Comparison of ENCODE assay signal across 1 cellular context in the genomic region with DNA sequence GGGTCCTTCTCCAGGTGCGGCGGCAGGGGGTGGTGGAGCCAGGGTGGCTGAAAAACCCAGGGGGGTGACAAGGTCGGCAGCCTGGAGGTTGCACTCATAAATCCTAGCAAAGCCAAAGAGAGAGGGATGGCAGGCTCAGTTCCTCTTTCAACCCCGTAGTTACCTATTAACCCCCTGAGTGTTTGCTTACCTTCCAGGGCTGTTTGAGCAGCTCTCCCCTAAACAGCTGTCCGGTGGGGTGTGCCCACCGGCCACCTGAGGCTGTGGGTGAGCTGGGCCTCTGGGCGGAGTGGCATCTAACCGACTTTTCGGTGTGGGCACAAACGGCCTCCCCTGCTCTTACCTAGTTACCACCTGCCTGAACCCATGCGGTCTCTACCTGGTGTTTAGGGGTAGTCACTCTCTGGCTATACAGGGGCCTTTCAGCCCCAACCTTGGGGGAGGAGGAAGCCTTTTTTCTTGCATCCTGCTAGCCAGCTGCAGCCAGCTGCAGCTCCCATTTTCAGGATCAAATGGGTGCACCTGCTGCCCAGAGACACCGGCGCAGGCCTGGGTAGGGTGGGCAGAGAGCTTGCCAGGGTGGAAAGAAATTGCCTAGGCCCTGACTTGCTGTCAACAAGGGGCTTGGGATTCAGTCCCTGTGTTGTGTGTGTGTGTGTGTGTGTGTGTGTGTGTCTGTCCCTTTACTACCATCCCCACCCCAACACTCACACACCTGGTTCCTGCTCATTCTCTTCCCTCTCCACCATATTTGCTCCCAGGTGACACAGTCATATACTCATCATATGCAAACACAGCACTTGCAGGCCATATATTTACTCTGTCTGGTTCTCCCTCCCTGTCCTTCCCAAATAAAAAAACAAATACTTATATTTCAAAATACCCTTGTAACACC.
TF ChIP-seq lines count a peak whose summit lies in the region.

No MANE protein-coding gene starts in this region.

TF ChIP-seq in HepG2, 621 proteins besides CTCF, POLR2A, EP300 and RAD21 (continued from another document and continues in another):
- TF ChIP-seq NONO (IDR thresholded peaks at IDR 0.05) (no peak), NONO (CRISPR knock-in tag; conservative IDR thresholded peaks at IDR 0.05) (no peak), ZNF737 (CRISPR knock-in tag; IDR thresholded peaks at IDR 0.05; ENCODE audit: borderline replicate concordance) (no peak), FOXA1 (IDR thresholded peaks at IDR 0.05) (no peak), FOXA1 (CRISPR knock-in tag; IDR thresholded peaks at IDR 0.05) (no peak), SUZ12 (IDR thresholded peaks at IDR 0.05; ENCODE audit: low read depth, low read length) (no peak), CBX5 (CRISPR knock-in tag; IDR thresholded peaks at IDR 0.05; ENCODE audit: borderline replicate concordance) (peak; percentile 58; the same call in 1 of the 2 replicates), MED1 (CRISPR knock-in tag; IDR thresholded peaks at IDR 0.05) (peak; percentile 21; the same call in 1 of the 2 replicates), ELF4 (CRISPR knock-in tag; IDR thresholded peaks at IDR 0.05; ENCODE audit: borderline replicate concordance) (no peak), MXI1 (IDR thresholded peaks at IDR 0.05; ENCODE audit: borderline replicate concordance, low read depth, low read length) (no peak), CBFB (CRISPR knock-in tag; IDR thresholded peaks at IDR 0.05) (no peak), ZNF367 (CRISPR knock-in tag; IDR thresholded peaks at IDR 0.05; ENCODE audit: borderline replicate concordance) (no peak), ZNF382 (CRISPR knock-in tag; IDR thresholded peaks at IDR 0.05; ENCODE audit: borderline replicate concordance) (no peak), PAWR (CRISPR knock-in tag; IDR thresholded peaks at IDR 0.05; ENCODE audit: borderline replicate concordance) (no peak), CCDC6 (CRISPR knock-in tag; IDR thresholded peaks at IDR 0.05) (no peak), SP1 (IDR thresholded peaks at IDR 0.05) (no peak), SP1 (CRISPR knock-in tag; IDR thresholded peaks at IDR 0.05) (no peak), RFX5 (IDR thresholded peaks at IDR 0.05; ENCODE audit: low read depth, low read length) (no peak), ZSCAN29 (CRISPR knock-in tag; conservative IDR thresholded peaks at IDR 0.05) (no peak), RBAK (CRISPR knock-in tag; IDR thresholded peaks at IDR 0.05) (no peak), NFIB (CRISPR knock-in tag; IDR thresholded peaks at IDR 0.05; ENCODE audit: borderline replicate concordance) (no peak), ZMYM3 (CRISPR knock-in tag; IDR thresholded peaks at IDR 0.05) (0 out of 2 replicates have a peak, but pooled peaks have one; percentile 8), ZC3H13 (CRISPR knock-in tag; IDR thresholded peaks at IDR 0.05) (no peak)
- TF ChIP-seq, protein P1, sequence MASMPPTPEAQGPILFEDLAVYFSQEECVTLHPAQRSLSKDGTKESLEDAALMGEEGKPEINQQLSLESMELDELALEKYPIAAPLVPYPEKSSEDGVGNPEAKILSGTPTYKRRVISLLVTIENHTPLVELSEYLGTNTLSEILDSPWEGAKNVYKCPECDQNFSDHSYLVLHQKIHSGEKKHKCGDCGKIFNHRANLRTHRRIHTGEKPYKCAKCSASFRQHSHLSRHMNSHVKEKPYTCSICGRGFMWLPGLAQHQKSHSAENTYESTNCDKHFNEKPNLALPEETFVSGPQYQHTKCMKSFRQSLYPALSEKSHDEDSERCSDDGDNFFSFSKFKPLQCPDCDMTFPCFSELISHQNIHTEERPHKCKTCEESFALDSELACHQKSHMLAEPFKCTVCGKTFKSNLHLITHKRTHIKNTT (CRISPR knock-in tag; IDR thresholded peaks at IDR 0.05): no peak
- TF ChIP-seq, protein P2, sequence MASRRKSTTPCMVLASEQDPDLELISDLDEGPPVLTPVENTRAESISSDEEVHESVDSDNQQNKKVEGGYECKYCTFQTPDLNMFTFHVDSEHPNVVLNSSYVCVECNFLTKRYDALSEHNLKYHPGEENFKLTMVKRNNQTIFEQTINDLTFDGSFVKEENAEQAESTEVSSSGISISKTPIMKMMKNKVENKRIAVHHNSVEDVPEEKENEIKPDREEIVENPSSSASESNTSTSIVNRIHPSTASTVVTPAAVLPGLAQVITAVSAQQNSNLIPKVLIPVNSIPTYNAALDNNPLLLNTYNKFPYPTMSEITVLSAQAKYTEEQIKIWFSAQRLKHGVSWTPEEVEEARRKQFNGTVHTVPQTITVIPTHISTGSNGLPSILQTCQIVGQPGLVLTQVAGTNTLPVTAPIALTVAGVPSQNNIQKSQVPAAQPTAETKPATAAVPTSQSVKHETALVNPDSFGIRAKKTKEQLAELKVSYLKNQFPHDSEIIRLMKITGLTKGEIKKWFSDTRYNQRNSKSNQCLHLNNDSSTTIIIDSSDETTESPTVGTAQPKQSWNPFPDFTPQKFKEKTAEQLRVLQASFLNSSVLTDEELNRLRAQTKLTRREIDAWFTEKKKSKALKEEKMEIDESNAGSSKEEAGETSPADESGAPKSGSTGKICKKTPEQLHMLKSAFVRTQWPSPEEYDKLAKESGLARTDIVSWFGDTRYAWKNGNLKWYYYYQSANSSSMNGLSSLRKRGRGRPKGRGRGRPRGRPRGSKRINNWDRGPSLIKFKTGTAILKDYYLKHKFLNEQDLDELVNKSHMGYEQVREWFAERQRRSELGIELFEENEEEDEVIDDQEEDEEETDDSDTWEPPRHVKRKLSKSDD (CRISPR knock-in tag; IDR thresholded peaks at IDR 0.05; ENCODE audit: low read depth): no peak; the same call in 1 of the 2 replicates
- TF ChIP-seq, protein P3, sequence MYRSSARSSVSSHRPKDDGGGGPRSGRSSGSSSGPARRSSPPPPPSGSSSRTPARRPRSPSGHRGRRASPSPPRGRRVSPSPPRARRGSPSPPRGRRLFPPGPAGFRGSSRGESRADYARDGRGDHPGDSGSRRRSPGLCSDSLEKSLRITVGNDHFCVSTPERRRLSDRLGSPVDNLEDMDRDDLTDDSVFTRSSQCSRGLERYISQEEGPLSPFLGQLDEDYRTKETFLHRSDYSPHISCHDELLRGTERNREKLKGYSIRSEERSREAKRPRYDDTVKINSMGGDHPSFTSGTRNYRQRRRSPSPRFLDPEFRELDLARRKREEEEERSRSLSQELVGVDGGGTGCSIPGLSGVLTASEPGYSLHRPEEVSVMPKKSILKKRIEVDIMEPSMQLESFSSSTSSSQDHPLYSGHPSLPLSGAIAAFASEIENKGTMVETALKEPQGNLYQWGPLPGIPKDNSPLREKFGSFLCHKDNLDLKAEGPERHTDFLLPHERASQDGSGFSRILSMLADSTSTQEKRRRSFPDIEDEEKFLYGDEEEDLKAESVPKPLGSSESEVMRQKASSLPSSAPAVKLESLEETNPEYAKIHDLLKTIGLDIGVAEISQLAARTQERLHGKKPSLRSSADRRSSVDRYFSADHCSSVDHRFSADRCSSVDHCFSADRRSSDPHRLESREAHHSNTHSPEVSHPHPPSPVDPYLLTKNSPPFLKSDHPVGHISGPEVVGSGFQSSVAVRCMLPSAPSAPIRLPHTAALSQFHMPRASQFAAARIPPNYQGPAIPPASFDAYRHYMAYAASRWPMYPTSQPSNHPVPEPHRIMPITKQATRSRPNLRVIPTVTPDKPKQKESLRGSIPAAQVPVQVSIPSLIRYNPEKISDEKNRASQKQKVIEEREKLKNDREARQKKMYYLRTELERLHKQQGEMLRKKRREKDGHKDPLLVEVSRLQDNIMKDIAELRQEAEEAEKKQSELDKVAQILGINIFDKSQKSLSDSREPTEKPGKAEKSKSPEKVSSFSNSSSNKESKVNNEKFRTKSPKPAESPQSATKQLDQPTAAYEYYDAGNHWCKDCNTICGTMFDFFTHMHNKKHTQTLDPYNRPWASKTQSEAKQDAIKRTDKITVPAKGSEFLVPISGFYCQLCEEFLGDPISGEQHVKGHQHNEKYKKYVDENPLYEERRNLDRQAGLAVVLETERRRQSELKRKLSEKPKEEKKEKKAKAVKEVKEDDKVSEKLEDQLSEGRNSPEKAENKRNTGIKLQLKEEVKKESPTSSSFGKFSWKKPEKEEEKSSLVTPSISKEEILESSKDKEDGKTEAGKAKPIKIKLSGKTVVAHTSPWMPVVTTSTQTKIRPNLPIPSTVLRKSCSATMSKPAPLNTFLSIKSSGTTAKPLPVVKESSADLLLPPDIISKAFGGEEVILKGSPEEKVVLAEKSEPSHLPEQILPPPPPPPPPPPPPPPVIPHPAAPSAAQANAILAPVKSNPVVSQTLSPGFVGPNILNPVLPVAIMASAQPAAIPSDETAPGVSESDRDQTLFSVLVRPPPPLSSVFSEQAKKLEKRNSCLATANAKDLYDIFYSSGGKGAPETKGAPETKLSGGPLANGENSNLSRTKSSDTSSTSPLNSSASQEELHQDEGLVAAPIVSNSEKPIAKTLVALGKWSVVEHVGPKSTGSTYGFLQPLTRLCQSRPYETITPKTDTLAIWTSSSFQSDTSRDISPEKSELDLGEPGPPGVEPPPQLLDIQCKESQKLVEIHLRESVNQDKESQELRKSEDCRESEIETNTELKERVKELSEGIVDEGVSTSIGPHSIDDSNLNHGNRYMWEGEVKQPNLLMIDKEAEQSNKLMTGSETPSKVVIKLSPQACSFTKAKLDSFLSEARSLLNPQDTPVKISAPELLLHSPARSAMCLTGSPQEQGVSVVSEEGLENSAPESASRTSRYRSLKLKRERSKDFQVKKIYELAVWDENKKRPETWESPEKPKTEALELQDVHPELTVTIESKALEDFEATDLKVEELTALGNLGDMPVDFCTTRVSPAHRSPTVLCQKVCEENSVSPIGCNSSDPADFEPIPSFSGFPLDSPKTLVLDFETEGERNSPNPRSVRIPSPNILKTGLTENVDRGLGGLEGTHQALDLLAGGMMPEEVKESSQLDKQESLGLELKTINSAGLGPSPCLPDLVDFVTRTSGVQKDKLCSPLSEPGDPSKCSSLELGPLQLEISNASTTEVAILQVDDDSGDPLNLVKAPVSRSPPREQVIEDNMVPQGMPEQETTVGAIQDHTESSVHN (CRISPR knock-in tag; IDR thresholded peaks at IDR 0.05): no peak
- TF ChIP-seq, protein P4, sequence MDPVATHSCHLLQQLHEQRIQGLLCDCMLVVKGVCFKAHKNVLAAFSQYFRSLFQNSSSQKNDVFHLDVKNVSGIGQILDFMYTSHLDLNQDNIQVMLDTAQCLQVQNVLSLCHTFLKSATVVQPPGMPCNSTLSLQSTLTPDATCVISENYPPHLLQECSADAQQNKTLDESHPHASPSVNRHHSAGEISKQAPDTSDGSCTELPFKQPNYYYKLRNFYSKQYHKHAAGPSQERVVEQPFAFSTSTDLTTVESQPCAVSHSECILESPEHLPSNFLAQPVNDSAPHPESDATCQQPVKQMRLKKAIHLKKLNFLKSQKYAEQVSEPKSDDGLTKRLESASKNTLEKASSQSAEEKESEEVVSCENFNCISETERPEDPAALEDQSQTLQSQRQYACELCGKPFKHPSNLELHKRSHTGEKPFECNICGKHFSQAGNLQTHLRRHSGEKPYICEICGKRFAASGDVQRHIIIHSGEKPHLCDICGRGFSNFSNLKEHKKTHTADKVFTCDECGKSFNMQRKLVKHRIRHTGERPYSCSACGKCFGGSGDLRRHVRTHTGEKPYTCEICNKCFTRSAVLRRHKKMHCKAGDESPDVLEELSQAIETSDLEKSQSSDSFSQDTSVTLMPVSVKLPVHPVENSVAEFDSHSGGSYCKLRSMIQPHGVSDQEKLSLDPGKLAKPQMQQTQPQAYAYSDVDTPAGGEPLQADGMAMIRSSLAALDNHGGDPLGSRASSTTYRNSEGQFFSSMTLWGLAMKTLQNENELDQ (CRISPR knock-in tag; IDR thresholded peaks at IDR 0.05; ENCODE audit: borderline replicate concordance): no peak
- TF ChIP-seq, protein P5, sequence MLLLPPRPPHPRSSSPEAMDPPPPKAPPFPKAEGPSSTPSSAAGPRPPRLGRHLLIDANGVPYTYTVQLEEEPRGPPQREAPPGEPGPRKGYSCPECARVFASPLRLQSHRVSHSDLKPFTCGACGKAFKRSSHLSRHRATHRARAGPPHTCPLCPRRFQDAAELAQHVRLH (CRISPR knock-in tag; IDR thresholded peaks at IDR 0.05; ENCODE audit: borderline replicate concordance, low read depth): no peak
- TF ChIP-seq, protein P6, sequence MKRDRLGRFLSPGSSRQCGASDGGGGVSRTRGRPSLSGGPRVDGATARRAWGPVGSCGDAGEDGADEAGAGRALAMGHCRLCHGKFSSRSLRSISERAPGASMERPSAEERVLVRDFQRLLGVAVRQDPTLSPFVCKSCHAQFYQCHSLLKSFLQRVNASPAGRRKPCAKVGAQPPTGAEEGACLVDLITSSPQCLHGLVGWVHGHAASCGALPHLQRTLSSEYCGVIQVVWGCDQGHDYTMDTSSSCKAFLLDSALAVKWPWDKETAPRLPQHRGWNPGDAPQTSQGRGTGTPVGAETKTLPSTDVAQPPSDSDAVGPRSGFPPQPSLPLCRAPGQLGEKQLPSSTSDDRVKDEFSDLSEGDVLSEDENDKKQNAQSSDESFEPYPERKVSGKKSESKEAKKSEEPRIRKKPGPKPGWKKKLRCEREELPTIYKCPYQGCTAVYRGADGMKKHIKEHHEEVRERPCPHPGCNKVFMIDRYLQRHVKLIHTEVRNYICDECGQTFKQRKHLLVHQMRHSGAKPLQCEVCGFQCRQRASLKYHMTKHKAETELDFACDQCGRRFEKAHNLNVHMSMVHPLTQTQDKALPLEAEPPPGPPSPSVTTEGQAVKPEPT (CRISPR knock-in tag; IDR thresholded peaks at IDR 0.05; ENCODE audit: low read depth): no peak; the same call in 1 of the 2 replicates
- TF ChIP-seq, protein P7, sequence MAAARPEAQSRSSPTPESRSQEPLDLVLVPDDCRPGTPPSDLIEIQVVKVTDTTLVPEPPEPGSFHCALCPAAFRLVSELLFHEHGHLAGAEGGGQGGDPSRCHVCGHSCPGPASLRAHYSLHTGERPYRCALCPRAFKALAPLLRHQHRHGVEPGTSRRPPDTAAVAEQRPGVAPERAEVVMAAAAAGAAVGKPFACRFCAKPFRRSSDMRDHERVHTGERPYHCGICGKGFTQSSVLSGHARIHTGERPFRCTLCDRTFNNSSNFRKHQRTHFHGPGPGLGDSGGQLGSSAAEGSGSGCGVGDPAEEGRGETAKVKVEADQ (CRISPR knock-in tag; IDR thresholded peaks at IDR 0.05; ENCODE audit: borderline replicate concordance): no peak
- TF ChIP-seq, protein P8, sequence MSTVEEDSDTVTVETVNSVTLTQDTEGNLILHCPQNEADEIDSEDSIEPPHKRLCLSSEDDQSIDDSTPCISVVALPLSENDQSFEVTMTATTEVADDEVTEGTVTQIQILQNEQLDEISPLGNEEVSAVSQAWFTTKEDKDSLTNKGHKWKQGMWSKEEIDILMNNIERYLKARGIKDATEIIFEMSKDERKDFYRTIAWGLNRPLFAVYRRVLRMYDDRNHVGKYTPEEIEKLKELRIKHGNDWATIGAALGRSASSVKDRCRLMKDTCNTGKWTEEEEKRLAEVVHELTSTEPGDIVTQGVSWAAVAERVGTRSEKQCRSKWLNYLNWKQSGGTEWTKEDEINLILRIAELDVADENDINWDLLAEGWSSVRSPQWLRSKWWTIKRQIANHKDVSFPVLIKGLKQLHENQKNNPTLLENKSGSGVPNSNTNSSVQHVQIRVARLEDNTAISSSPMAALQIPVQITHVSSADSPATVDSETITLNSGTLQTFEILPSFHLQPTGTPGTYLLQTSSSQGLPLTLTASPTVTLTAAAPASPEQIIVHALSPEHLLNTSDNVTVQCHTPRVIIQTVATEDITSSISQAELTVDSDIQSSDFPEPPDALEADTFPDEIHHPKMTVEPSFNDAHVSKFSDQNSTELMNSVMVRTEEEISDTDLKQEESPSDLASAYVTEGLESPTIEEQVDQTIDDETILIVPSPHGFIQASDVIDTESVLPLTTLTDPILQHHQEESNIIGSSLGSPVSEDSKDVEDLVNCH (CRISPR knock-in tag; IDR thresholded peaks at IDR 0.05): no peak
- TF ChIP-seq, protein P9, sequence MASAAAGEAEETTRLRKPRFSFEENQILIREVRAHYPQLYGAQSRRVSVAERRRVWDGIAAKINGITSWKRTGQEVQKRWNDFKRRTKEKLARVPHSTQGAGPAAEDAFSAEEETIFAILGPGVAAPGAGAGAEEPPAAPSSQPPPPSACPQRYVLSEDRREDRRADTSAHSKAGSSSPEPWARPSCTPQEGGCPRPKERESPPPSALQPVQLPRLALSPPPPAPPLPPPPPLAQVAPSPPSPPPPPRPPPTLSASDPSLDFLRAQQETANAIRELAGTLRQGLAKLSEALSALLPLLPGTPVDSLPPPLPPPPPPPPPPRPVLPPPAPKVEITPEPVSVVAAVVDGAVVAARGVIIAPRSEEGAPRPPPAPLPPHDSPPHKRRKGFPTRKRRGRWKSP (CRISPR knock-in tag; IDR thresholded peaks at IDR 0.05): peak; percentile 53; the same call in 1 of the 2 replicates
